In the genomic region with DNA sequence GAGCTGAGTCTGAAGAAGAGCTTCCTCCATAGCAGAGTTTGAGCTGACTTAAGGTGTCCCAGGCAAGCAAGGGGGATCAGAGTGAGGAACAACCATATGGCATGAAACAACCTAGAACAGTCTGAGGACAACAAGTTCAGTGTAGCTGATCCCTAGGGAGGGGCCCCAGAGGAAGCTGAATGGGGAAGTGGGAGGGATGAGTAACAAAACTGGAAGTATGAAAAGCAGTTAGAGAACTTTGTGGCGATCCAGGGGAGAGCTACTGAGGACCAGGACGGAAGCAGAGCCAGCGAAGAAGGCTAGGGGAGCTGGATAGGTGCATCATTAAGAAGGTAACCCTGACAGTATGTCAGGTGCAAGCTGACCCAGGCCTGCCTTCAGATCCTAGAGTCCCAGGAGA, we compare ENCODE assay signal across 14 cellular contexts.
DNase-seq lines count a peak whose midpoint lies in the region; ATAC-seq, FAIRE-seq and TF ChIP-seq lines count a peak whose summit lies in the region.
"Had no signal": no experiment of that assay in that cellular context is flagged by ENCODE, and none has a peak within 500 bp of the region (broad histone marks: within the 10 kb centered on the region; RNA-seq: fewer than 3 reads in every experiment).

No MANE protein-coding gene starts in this region.

- H3K4me1 ChIP-seq in heart left ventricle: peaks cover 0 to 10% (median 0%) of the 10 kb centered on the region in 12 donors
- no peaks in the 10 kb centered on the region for H3K4me1 ChIP-seq in kidney (ENCODE audit: control insufficient read depth in 1 of 2, insufficient read depth in 1 of 2, low read depth in 1 of 2, low read length in 2 of 2)

- DNase-seq in heart left ventricle (peak in 1 of 5 donors; percentile 39), cardiac septum (ENCODE audit: low spot score) (no peak), KBM-7 (peak; percentile 9), fibroblast of pulmonary artery (ENCODE audit: low read depth) (peak; percentile 51), kidney (no peak), NCI-H1694 treated with DMSO at 0.1 percent for 48 hours (lab: John Stamatoyannopoulos, UW) (no peak)
- DNase-seq: DMS53; effector CD4-positive, alpha-beta T cell; NCI-H1417 treated with DMSO at 0.1 percent for 48 hours; NCI-H774; nephron progenitor cell had no signal

- no peak for FAIRE-seq in kidney (lab: Jason Lieb, UNC)

- H3K9ac ChIP-seq in kidney (ENCODE audit: low read length in 2 of 2): no peak overlapping the region

- TF ChIP-seq POLR2A in heart left ventricle (IDR thresholded peaks at IDR 0.05): no peak

- H3K36me3 ChIP-seq in heart left ventricle: no peaks in the 10 kb centered on the region
- H3K36me3 ChIP-seq in kidney (ENCODE audit: control insufficient read depth in 1 of 2, insufficient read depth in 2 of 2, low read length in 2 of 2): no peaks in the 10 kb centered on the region

- TF ChIP-seq CTCF in heart left ventricle (IDR thresholded peaks at IDR 0.05) (no peak), fibroblast of pulmonary artery (IDR thresholded peaks at IDR 0.05; ENCODE audit: low read length, missing control alignments) (no peak), kidney (IDR thresholded peaks at IDR 0.05; ENCODE audit: borderline replicate concordance, extremely low read depth, insufficient read depth) (no peak)

- peak; percentile 41 to 80 (median 56) for ATAC-seq in heart left ventricle
- no peak for ATAC-seq in GM21367 (IDR thresholded peaks at IDR 0.05; ENCODE audit: unreplicated experiment)
- ATAC-seq in GM18861 (IDR thresholded peaks at IDR 0.05; ENCODE audit: unreplicated experiment): no peak

- intact Hi-C loops in heart left ventricle (cut with DNase I) (loop anchor here in 1 of 10 donors (10.0 kb wide), 1 partner anchor 65 kb away; no protein-coding TSS in a partner anchor), cardiac septum (cut with DNase I) (no loop called here), kidney (cut with DNase I) (no loop called here)

- WGBS in heart left ventricle, 4 donors: 71 to 76% (median 74%) methylated on average over 3 of the region's 3 CpGs

- peaks cover 0 to 2% (median 0%) of the 10 kb centered on the region in 12 donors for H3K9me3 ChIP-seq in heart left ventricle
- H3K9me3 ChIP-seq in kidney (ENCODE audit: control insufficient read depth in 1 of 2, low read length in 2 of 2): peaks cover 0 to 3% of the 10 kb centered on the region in 2 donors

- H3K27ac ChIP-seq in heart left ventricle (no peak overlapping the region), kidney (ENCODE audit: low read depth in 2 of 2, low read length in 2 of 2) (no peak overlapping the region)
- H3K27ac ChIP-seq: SK-N-MC had no signal

- peaks cover 0 to 7% (median 0%) of the 10 kb centered on the region in 9 donors for H3K27me3 ChIP-seq in heart left ventricle

- in situ Hi-C loops in KBM-7 (cut with MboI; ENCODE audit: low pct_unique_long_range_greater_than_20kb, low sequenced_read_pairs): no loop called here

- no peak overlapping the region for H3K4me3 ChIP-seq in heart left ventricle
- no peak overlapping the region for H3K4me3 ChIP-seq in fibroblast of pulmonary artery (replicated peaks; ENCODE audit: low read depth, low read length)
- no peak overlapping the region for H3K4me3 ChIP-seq in kidney (ENCODE audit: low read length in 2 of 2)
- H3K4me3 ChIP-seq: SK-N-MC had no signal

Comparison
In these comparisons a context has a peak if more than half of its experiments do, and no peak if none do; other contexts are left out.
1. ATAC-seq: peak in heart left ventricle (4 of 4); none in GM21367 (single experiment) and GM18861 (single experiment).
2. DNase-seq: peak in KBM-7 (single experiment) and fibroblast of pulmonary artery (single experiment); none in cardiac septum (single experiment), kidney (single experiment) and NCI-H1694 treated with DMSO at 0.1 percent for 48 hours (single experiment).